In genomic region chr16:3564130-3564888, GRCh38 we compare ENCODE assay signal across 16 cellular contexts. TPM values are rescaled to one million over a fixed set of nuclear protein-coding genes. Genes with fewer than 3 reads are reported as not detected.
DNase-seq lines count a peak whose midpoint lies in the region; ATAC-seq, FAIRE-seq and TF ChIP-seq lines count a peak whose summit lies in the region.
"Had no signal": no experiment of that assay in that cellular context is flagged by ENCODE, and none has a peak within 500 bp of the region (broad histone marks: within the 10 kb centered on the region; RNA-seq: fewer than 3 reads in every experiment).

No MANE protein-coding gene starts in this region.

- no peak overlapping the region for H3K9ac ChIP-seq in kidney (ENCODE audit: low read length in 2 of 2)

- no peak for FAIRE-seq in kidney (lab: Jason Lieb, UNC)
- FAIRE-seq: A549, GM19239 had no signal

- TF ChIP-seq CTCF in kidney (IDR thresholded peaks at IDR 0.05; ENCODE audit: borderline replicate concordance, extremely low read depth, insufficient read depth) (no peak), spleen (IDR thresholded peaks at IDR 0.05 in 8 of 11, conservative IDR thresholded peaks at IDR 0.05 in 3 of 11) (no peak)

- H3K36me3 ChIP-seq in H7 (replicated peaks; ENCODE audit: control insufficient read depth, insufficient read depth, low read length) (no peaks in the 10 kb centered on the region), kidney (ENCODE audit: control insufficient read depth in 1 of 2, insufficient read depth in 2 of 2, low read length in 2 of 2) (no peaks in the 10 kb centered on the region), spleen (peaks cover 0 to 94% (median 44%) of the 10 kb centered on the region in 6 donors)

- H3K9me3 ChIP-seq in kidney (ENCODE audit: control insufficient read depth in 1 of 2, low read length in 2 of 2) (no peaks in the 10 kb centered on the region), spleen (no peaks in the 10 kb centered on the region)
- H3K9me3 ChIP-seq: A549 had no signal

- H3K4me3 ChIP-seq in H7 (ENCODE audit: insufficient read depth, low read depth, low read length) (no peak overlapping the region), kidney (ENCODE audit: low read length in 2 of 2) (no peak overlapping the region), spleen (no peak overlapping the region)
- H3K4me3 ChIP-seq: A549 had no signal

- intact Hi-C loops in kidney (cut with DNase I) (no loop called here), spleen (cut with DNase I; ENCODE audit: low total_unique reads) (no loop called here)

- DNase-seq in D341Med (ENCODE audit: low spot score) (peak; percentile 33), H7 (peak; percentile 60), kidney (peak; percentile 72), spleen (peak; percentile 73), NCI-H226 (no peak)
- no peak for DNase-seq in stimulated activated naive CD4-positive, alpha-beta T cell (lab: John Stamatoyannopoulos, UW)
- DNase-seq: CD8-positive, alpha-beta T cell; COR-L47; DMS53; GF-D8; IMR-90 had no signal

- WGBS in spleen, 5 donors, result 96 to 97% (median 97%) methylated on average over 30 to 43 of the region's 43 CpGs

- H3K4me1 ChIP-seq in kidney (ENCODE audit: control insufficient read depth in 1 of 2, insufficient read depth in 1 of 2, low read depth in 1 of 2, low read length in 2 of 2) (no peaks in the 10 kb centered on the region), spleen (no peaks in the 10 kb centered on the region)
- H3K4me1 ChIP-seq: A549 had no signal

- ATAC-seq in GM21717 (IDR thresholded peaks at IDR 0.05; ENCODE audit: unreplicated experiment), result no peak
- ATAC-seq: CD8-positive, alpha-beta T cell had no signal

- H3K27me3 ChIP-seq in H7 (ENCODE audit: control insufficient read depth, insufficient read depth, low read length) (no peaks in the 10 kb centered on the region), spleen (replicated peaks in 1 of 7) (no peaks in the 10 kb centered on the region)

- TF ChIP-seq POLR2A in spleen (IDR thresholded peaks at IDR 0.05), result no peak

- H3K27ac ChIP-seq in kidney (ENCODE audit: low read depth in 2 of 2, low read length in 2 of 2) (no peak overlapping the region), spleen (no peak overlapping the region)
- H3K27ac ChIP-seq: A549 had no signal

RNA-seq across cellular contexts. Expression of gene NLRC3, which starts 12.9 kb away (rescaled TPM):
- 0.03 and 0.11 TPM in 2 replicates for total RNA-seq in H7 (2014; rRNA removed; shearing (Covaris generic))
- 5.3 TPM for total RNA-seq in kidney
- 0.52 TPM for polyA plus RNA-seq in kidney (ENCODE audit: insufficient read depth, low read depth, low replicate concordance)
- total RNA-seq in spleen, result 10 to 100 TPM; 21.2 to 34.0 (median 27.4) TPM
- polyA plus RNA-seq in spleen, result 10 to 100 TPM in 2 of 3 donors, 1 to 10 TPM in 1; 8.6 to 15.2 (median 14.4) TPM
- total RNA-seq: H4, IMR-90 had no signal
- polyA plus RNA-seq: BJ, IMR-90 had no signal

RNA-seq across cellular contexts. Expression of gene SLX4, which starts 47.1 kb away (rescaled TPM):
- total RNA-seq in H7 (2014; rRNA removed; shearing (Covaris generic)), result 8.4 and 11.3 TPM in 2 replicates
- total RNA-seq in kidney, result 4.8 TPM
- polyA plus RNA-seq in kidney (ENCODE audit: insufficient read depth, low read depth, low replicate concordance), result 1.0 TPM
- 1 to 10 TPM; 5.9 to 8.8 (median 7.3) TPM for total RNA-seq in spleen
- polyA plus RNA-seq in spleen, result 1 to 10 TPM; 1.8 to 4.0 (median 2.4) TPM

Comparison
In these comparisons a context has a peak if more than half of its experiments do, and no peak if none do; other contexts are left out.
1. DNase-seq: peak in D341Med (single experiment), H7 (single experiment), kidney (single experiment) and spleen (single experiment); none in stimulated activated naive CD4-positive, alpha-beta T cell (0 of 6) and NCI-H226 (single experiment).